20 cellular contexts compared by ENCODE assay signal in the genomic region with DNA sequence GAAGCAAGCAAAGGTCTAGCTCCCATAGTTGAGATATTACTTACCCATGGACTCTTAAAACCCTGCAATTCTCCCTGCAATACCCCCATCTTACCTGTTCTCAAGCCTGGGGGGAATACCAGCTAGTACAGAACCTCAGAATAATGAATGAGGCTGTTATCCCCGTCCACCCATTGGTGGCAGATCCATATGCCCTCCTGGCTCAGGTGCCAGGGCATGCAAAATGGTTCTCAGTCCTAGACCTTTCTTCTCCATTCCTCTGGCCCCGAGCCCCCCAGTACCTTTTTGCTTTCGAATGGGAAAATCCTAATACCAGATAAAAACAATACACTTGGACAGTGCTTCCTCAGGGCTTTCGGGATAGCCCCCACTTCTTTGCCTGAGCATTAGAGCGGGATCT.
"Had no signal": no experiment of that assay in that cellular context is flagged by ENCODE, and none has a peak within 500 bp of the region (broad histone marks: within the 10 kb centered on the region; RNA-seq: fewer than 3 reads in every experiment).

No MANE protein-coding gene starts in this region.

- H3K27me3 ChIP-seq: gastrocnemius medialis, heart right ventricle, sigmoid colon, testis, tibial nerve had no signal

- H3K4me3 ChIP-seq: coronary artery, gastrocnemius medialis, heart right ventricle, mucosa of descending colon, sigmoid colon, skin epidermis, testis, tibial nerve had no signal

- H3K36me3 ChIP-seq: gastrocnemius medialis, heart right ventricle, neutrophil, sigmoid colon, tibial nerve had no signal

- H3K36me3 Mint-ChIP-seq: naive thymus-derived CD8-positive, alpha-beta T cell; stimulated activated naive B cell treated with anti-CD40 and anti-IgM and Interleukin-4, amounts not matched to agents 10 μg/mL and 1 μg/mL and 100 μg/mL, for 72 hours had no signal

- H3K4me1 Mint-ChIP-seq: naive thymus-derived CD8-positive, alpha-beta T cell; stimulated activated naive B cell treated with anti-CD40 and anti-IgM and Interleukin-4, amounts not matched to agents 10 μg/mL and 1 μg/mL and 100 μg/mL, for 72 hours; stimulated activated naive CD8-positive, alpha-beta T cell treated with anti-CD3 and anti-CD28 coated beads, Interleukin-15, amount 100 ng/mL, for 72 hours had no signal

- H3K9me3 Mint-ChIP-seq: naive thymus-derived CD8-positive, alpha-beta T cell; stimulated activated naive B cell treated with anti-CD40 and anti-IgM and Interleukin-4, amounts not matched to agents 10 μg/mL and 1 μg/mL and 100 μg/mL, for 72 hours; stimulated activated naive CD8-positive, alpha-beta T cell treated with anti-CD3 and anti-CD28 coated beads, Interleukin-15, amount 100 ng/mL, for 72 hours had no signal

- H3K9me3 ChIP-seq: gastrocnemius medialis, heart right ventricle, mucosa of descending colon, neutrophil, sigmoid colon, testis, tibial nerve had no signal

- H3K4me1 ChIP-seq: sigmoid colon, testis had no signal

- H3K27ac Mint-ChIP-seq: naive thymus-derived CD8-positive, alpha-beta T cell; stimulated activated naive B cell treated with anti-CD40 and anti-IgM and Interleukin-4, amounts not matched to agents 10 μg/mL and 1 μg/mL and 100 μg/mL, for 72 hours; stimulated activated naive CD8-positive, alpha-beta T cell treated with anti-CD3 and anti-CD28 coated beads, Interleukin-15, amount 100 ng/mL, for 72 hours had no signal

- ATAC-seq: esophagus mucosa; gastrocnemius medialis; heart right ventricle; left colon; mucosa of descending colon; naive thymus-derived CD8-positive, alpha-beta T cell; stimulated activated naive B cell treated with anti-CD40 and anti-IgM and Interleukin-4, amounts not matched to agents 10 μg/mL and 1 μg/mL and 100 μg/mL, for 72 hours; stimulated activated naive CD8-positive, alpha-beta T cell treated with anti-CD3 and anti-CD28 coated beads, Interleukin-15, amount 100 ng/mL, for 72 hours had no signal

- H3K27ac ChIP-seq: coronary artery, gastrocnemius medialis, heart right ventricle, neutrophil, sigmoid colon, skin epidermis, testis, tibial nerve had no signal

- H3K4me3 Mint-ChIP-seq: naive thymus-derived CD8-positive, alpha-beta T cell; stimulated activated naive B cell treated with anti-CD40 and anti-IgM and Interleukin-4, amounts not matched to agents 10 μg/mL and 1 μg/mL and 100 μg/mL, for 72 hours; stimulated activated naive CD8-positive, alpha-beta T cell treated with anti-CD3 and anti-CD28 coated beads, Interleukin-15, amount 100 ng/mL, for 72 hours had no signal

- DNase-seq: effector CD8-positive, alpha-beta T cell; gastrocnemius medialis; heart right ventricle; hypothalamus; left colon; mammary epithelial cell; mucosa of descending colon; naive thymus-derived CD8-positive, alpha-beta T cell; posterior cingulate gyrus; sigmoid colon; stimulated activated CD4-positive, alpha-beta T cell treated with anti-CD3 and anti-CD28 coated beads, Interleukin-2, amount 100 ng/mL, for 24 hours; stimulated activated CD4-positive, alpha-beta T cell treated with anti-CD3 and anti-CD28 coated beads, Interleukin-4, amount 100 ng/mL, for 4 hours; stimulated activated naive B cell treated with anti-CD40 and anti-IgM and Interleukin-4, amounts not matched to agents 10 μg/mL and 1 μg/mL and 100 μg/mL, for 72 hours; stimulated activated naive CD8-positive, alpha-beta T cell treated with anti-CD3 and anti-CD28 coated beads, Interleukin-15, amount 100 ng/mL, for 72 hours; testis had no signal
